Comparison of ENCODE assay signal across 6 cellular contexts in the genomic region with DNA sequence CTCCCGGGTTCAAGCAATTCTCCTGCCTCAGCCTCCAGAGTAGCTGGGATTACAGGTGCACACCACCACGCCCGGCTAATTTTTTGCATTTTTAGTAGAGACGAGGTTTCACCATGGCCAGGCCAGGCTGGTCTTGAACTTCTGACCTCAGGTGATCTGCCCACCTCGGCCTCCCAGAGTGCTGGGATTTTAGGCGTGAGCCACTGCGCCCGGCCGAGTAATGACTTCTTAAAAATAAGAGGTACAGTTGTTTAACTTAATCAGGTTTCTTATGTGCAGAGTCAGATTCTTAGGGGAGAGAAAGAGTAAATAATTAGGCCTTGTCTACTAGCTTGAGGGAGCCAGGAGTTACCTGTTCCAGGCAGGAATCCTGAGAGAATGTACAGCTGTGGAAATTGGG. TPM values are rescaled to one million over a fixed set of nuclear protein-coding genes. Genes with fewer than 3 reads are reported as not detected.
DNase-seq lines count a peak whose midpoint lies in the region; ATAC-seq and TF ChIP-seq lines count a peak whose summit lies in the region.
"Not testable (repeated sequence)": the region's sequence is repeated elsewhere in the genome, so short reads cannot be mapped to it uniquely, and the experiment has no call there.

No MANE protein-coding gene starts in this region.

- H3K36me3 ChIP-seq in body of pancreas (replicated peaks in 1 of 2; ENCODE audit: insufficient read depth in 1 of 2, low read depth in 2 of 2) (peaks cover 4 to 26% of the 10 kb centered on the region in 2 donors), cardiac muscle cell (peaks cover 65% of the 10 kb centered on the region), neutrophil (peaks cover 94% of the 10 kb centered on the region)

- not testable (repeated sequence) for DNase-seq in H9; T-helper 17 cell; activated T-cell treated with anti-CD3 and anti-CD28 coated beads, Interleukin-2, amount 50 U/mL, for 24 hours; body of pancreas; cardiac muscle cell (ENCODE audit: low read depth in 1 of 2, low spot score in 1 of 2)

- H2BK20ac ChIP-seq in H9 (ENCODE audit: low read depth, low read length, poor library complexity, severe bottlenecking), result not testable (repeated sequence)

- H3K27ac ChIP-seq in H9 (ENCODE audit: insufficient read length, low read depth, low read length), result not testable (repeated sequence)
- H3K27ac ChIP-seq in body of pancreas (peak overlapping the region in 3 of 4 donors; percentile 19 to 41 (median 34)), cardiac muscle cell (peak overlapping the region; percentile 56), neutrophil (peak overlapping the region; percentile 100)

- no CpG with 5 or more reads among the region's 9 CpGs for WGBS in H9 (ENCODE audit: extremely low coverage, insufficient read length, low lambda C conversion rate)
- 59 to 67% methylated on average over 9 of the region's 9 CpGs for WGBS in body of pancreas, 2 donors

- not testable (repeated sequence) for TF ChIP-seq CTCF in H9 (conservative IDR thresholded peaks at IDR 0.05); body of pancreas (IDR thresholded peaks at IDR 0.05); cardiac muscle cell (IDR thresholded peaks at IDR 0.05; ENCODE audit: low read depth, low read length); neutrophil (IDR thresholded peaks at IDR 0.05)

- not testable (repeated sequence) for H3K4me3 Mint-ChIP-seq in H9; T-helper 17 cell; activated T-cell treated with anti-CD3 and anti-CD28 coated beads, Interleukin-2, amount 50 U/mL, for 24 hours

- not testable (repeated sequence) for H4K8ac ChIP-seq in H9 (replicated peaks; ENCODE audit: insufficient read length, low read depth, low read length)

- not testable (repeated sequence) for H3K27me3 Mint-ChIP-seq in H9 (ENCODE audit: low read depth); T-helper 17 cell; activated T-cell treated with anti-CD3 and anti-CD28 coated beads, Interleukin-2, amount 50 U/mL, for 24 hours

- H3K27ac Mint-ChIP-seq in H9, result peak overlapping the region in 2 of 3 experiments; percentile 10 to 31; a peak in 1 of 7 replicates
- H3K27ac Mint-ChIP-seq in T-helper 17 cell, result peak overlapping the region; percentile 34
- H3K27ac Mint-ChIP-seq in activated T-cell treated with anti-CD3 and anti-CD28 coated beads, Interleukin-2, amount 50 U/mL, for 24 hours, result peak overlapping the region; percentile 100

- ATAC-seq in T-helper 17 cell, body of pancreas: not testable (repeated sequence)

- H3K56ac ChIP-seq in H9 (ENCODE audit: insufficient read length, low read depth, low read length), result not testable (repeated sequence)

- H4K20me1 ChIP-seq in H9 (ENCODE audit: control insufficient read depth, insufficient read depth, insufficient read length), result not testable (repeated sequence)

- not testable (repeated sequence) for H3K79me1 ChIP-seq in H9 (ENCODE audit: insufficient read depth, low read depth, low read length, poor library complexity, severe bottlenecking)

- not testable (repeated sequence) for H3K79me2 ChIP-seq in H9 (ENCODE audit: insufficient read depth, low read length)

- peaks cover 74 to 94% (median 82%) of the 10 kb centered on the region in 3 experiments for H3K36me3 Mint-ChIP-seq in H9 (ENCODE audit: insufficient read depth in 1 of 3, low read depth in 3 of 3)
- peaks cover 14% of the 10 kb centered on the region for H3K36me3 Mint-ChIP-seq in T-helper 17 cell (ENCODE audit: low read depth)
- peaks cover 95% of the 10 kb centered on the region for H3K36me3 Mint-ChIP-seq in activated T-cell treated with anti-CD3 and anti-CD28 coated beads, Interleukin-2, amount 50 U/mL, for 24 hours (ENCODE audit: low read depth)

- not testable (repeated sequence) for H3K9me3 ChIP-seq in H9 (ENCODE audit: control insufficient read depth, low read depth, low read length); T-helper 17 cell (ENCODE audit: control insufficient read depth, low read length, poor library complexity, severe bottlenecking); body of pancreas; cardiac muscle cell (ENCODE audit: low read depth); neutrophil

- H3K18ac ChIP-seq in H9 (ENCODE audit: insufficient read length, low read depth, low read length), result not testable (repeated sequence)

- not testable (repeated sequence) for H2BK120ac ChIP-seq in H9 (ENCODE audit: low read depth, low read length, poor library complexity, severe bottlenecking)

- not testable (repeated sequence) for H3K27me3 ChIP-seq in H9 (ENCODE audit: insufficient read depth, low read length); body of pancreas; cardiac muscle cell; neutrophil

- H3K23me2 ChIP-seq in H9 (ENCODE audit: insufficient read length, low read depth, low read length, poor library complexity, severe bottlenecking), result not testable (repeated sequence)

- not testable (repeated sequence) for H3K4ac ChIP-seq in H9 (ENCODE audit: low read depth, low read length)

- not testable (repeated sequence) for H2BK5ac ChIP-seq in H9 (ENCODE audit: insufficient read length, low read length)

- not testable (repeated sequence) for H4K91ac ChIP-seq in H9 (ENCODE audit: insufficient read length, low read depth, low read length)

- TF ChIP-seq POLR2A in body of pancreas (IDR thresholded peaks at IDR 0.05), result not testable (repeated sequence)

- not testable (repeated sequence) for H3K9ac ChIP-seq in H9 (ENCODE audit: extremely low read depth, insufficient read length, low read length)

- not testable (repeated sequence) for H3K14ac ChIP-seq in H9 (ENCODE audit: insufficient read depth, low read length)

- H4K5ac ChIP-seq in H9 (ENCODE audit: insufficient read length, low read depth, low read length), result not testable (repeated sequence)

- H3K4me1 ChIP-seq in H9 (ENCODE audit: insufficient read depth, low read length), result not testable (repeated sequence)
- H3K4me1 ChIP-seq in body of pancreas (peaks cover 46% of the 10 kb centered on the region), cardiac muscle cell (ENCODE audit: low read depth) (peaks cover 10% of the 10 kb centered on the region), neutrophil (ENCODE audit: control insufficient read depth in 1 of 2, insufficient read depth in 1 of 2, low read depth in 1 of 2, low read length in 1 of 2) (peaks cover 12% of the 10 kb centered on the region in 2 experiments)

- not testable (repeated sequence) for H2BK12ac ChIP-seq in H9 (ENCODE audit: insufficient read length, low read depth, low read length)

- H3K9me3 Mint-ChIP-seq in H9; activated T-cell treated with anti-CD3 and anti-CD28 coated beads, Interleukin-2, amount 50 U/mL, for 24 hours: not testable (repeated sequence)

- intact Hi-C loops in body of pancreas (cut with DNase I), result not testable (repeated sequence)

- not testable (repeated sequence) for H2BK15ac ChIP-seq in H9 (ENCODE audit: low read depth, low read length)

- not testable (repeated sequence) for H2AFZ ChIP-seq in H9 (ENCODE audit: low read length)

- not testable (repeated sequence) for H3T11ph ChIP-seq in H9 (ENCODE audit: low read length)

- not testable (repeated sequence) for H3K4me2 ChIP-seq in H9 (ENCODE audit: insufficient read depth, insufficient read length, low read length)

- not testable (repeated sequence) for H3K4me3 ChIP-seq in body of pancreas; cardiac muscle cell; neutrophil (ENCODE audit: low read depth in 1 of 2, low read length in 1 of 2)

- peaks cover 10 to 14% of the 10 kb centered on the region in 2 experiments for H3K4me1 Mint-ChIP-seq in H9
- H3K4me1 Mint-ChIP-seq in T-helper 17 cell, result peaks cover 19% of the 10 kb centered on the region
- H3K4me1 Mint-ChIP-seq in activated T-cell treated with anti-CD3 and anti-CD28 coated beads, Interleukin-2, amount 50 U/mL, for 24 hours (ENCODE audit: low read depth), result peaks cover 35% of the 10 kb centered on the region

- H3K23ac ChIP-seq in H9 (ENCODE audit: insufficient read length, low read depth, low read length), result not testable (repeated sequence)

- not testable (repeated sequence) for H2AK5ac ChIP-seq in H9 (ENCODE audit: insufficient read length, low read length)

RNA-seq across cellular contexts. Expression of gene DDIT3, which starts 6.1 kb away (rescaled TPM):
- total RNA-seq in H9 (2021) (12.8 and 14.1 TPM in 2 replicates), T-helper 17 cell (100 to 1,000 TPM; 115 to 145 TPM), body of pancreas (10 to 100 TPM in 1 of 2 donors, 1 to 10 TPM in 1; 7.3 to 12.7 TPM), cardiac muscle cell (30.2 and 44.2 TPM in 2 replicates)
- polyA plus RNA-seq in cardiac muscle cell, result 33.8 and 51.3 TPM in 2 replicates

RNA-seq across cellular contexts. Expression of gene MBD6, which starts 8.4 kb away (rescaled TPM):
- total RNA-seq in H9 (2021) (66.0 and 66.8 TPM in 2 replicates), T-helper 17 cell (10 to 100 TPM; 82.4 to 93.5 TPM), body of pancreas (10 to 100 TPM; 22.7 to 30.6 TPM), cardiac muscle cell (13.8 and 14.1 TPM in 2 replicates)
- polyA plus RNA-seq in cardiac muscle cell, result 22.8 and 36.9 TPM in 2 replicates

RNA-seq across cellular contexts. Expression of gene MARS1, which starts 26.4 kb away (rescaled TPM):
- total RNA-seq in H9 (2021) (352 and 368 TPM in 2 replicates), T-helper 17 cell (100 to 1,000 TPM; 175 to 180 TPM), body of pancreas (100 to 1,000 TPM in 1 of 2 donors, 10 to 100 TPM in 1; 61.7 to 103 TPM), cardiac muscle cell (76.7 and 333 TPM in 2 replicates)
- 153 and 190 TPM in 2 replicates for polyA plus RNA-seq in cardiac muscle cell

RNA-seq across cellular contexts. Expression of gene DCTN2, which starts 32.7 kb away (rescaled TPM):
- total RNA-seq in H9 (2021) (96.6 and 97.7 TPM in 2 replicates), T-helper 17 cell (10 to 100 TPM; 63.9 to 78.8 TPM), body of pancreas (10 to 100 TPM; 80.1 to 89.2 TPM), cardiac muscle cell (210 and 230 TPM in 2 replicates)
- polyA plus RNA-seq in cardiac muscle cell, result 156 and 157 TPM in 2 replicates

RNA-seq across cellular contexts. Expression of gene ARHGAP9, which starts 34.6 kb away (rescaled TPM):
- 3.7 and 4.4 TPM in 2 replicates for total RNA-seq in H9 (2021)
- 100 to 1,000 TPM; 225 to 295 TPM for total RNA-seq in T-helper 17 cell
- 10 to 100 TPM in 1 of 2 donors, not detected in 1; 18.9 TPM for total RNA-seq in body of pancreas
- total RNA-seq in cardiac muscle cell, result 0.07 and 2.3 TPM in 2 replicates
- 0.61 TPM in 1 of 2 replicates, not detected in the other for polyA plus RNA-seq in cardiac muscle cell

Comparison
In these comparisons a context has a peak if more than half of its experiments do, and no peak if none do; other contexts are left out.
1. H3K27ac Mint-ChIP-seq: peak in every context shown above with its lines; median percentile 100 in activated T-cell treated with anti-CD3 and anti-CD28 coated beads, Interleukin-2, amount 50 U/mL, for 24 hours; 34 in T-helper 17 cell; 20 in H9.